In genomic region chr14:34982421-34983147, GRCh38 we compare ENCODE assay signal across 8 cellular contexts. TPM values are rescaled to one million over a fixed set of nuclear protein-coding genes. Genes with fewer than 3 reads are reported as not detected.
DNase-seq lines count a peak whose midpoint lies in the region; ATAC-seq and TF ChIP-seq lines count a peak whose summit lies in the region.

Gene SRP54 (plus strand): TSS chr14:34982992. CDS start chr14:34996710, 13,718 bp downstream.

- TF ChIP-seq CTCF in LNCaP clone FGC (IDR thresholded peaks at IDR 0.05; ENCODE audit: control insufficient read depth, extremely low read depth, insufficient read depth) (peak; percentile 23; the same call in 1 of the 2 replicates), fibroblast of mammary gland (conservative IDR thresholded peaks at IDR 0.05; ENCODE audit: control insufficient read depth, insufficient read depth, low read depth, low read length) (peak; percentile 11)

- H3K4me3 Mint-ChIP-seq in naive thymus-derived CD4-positive, alpha-beta T cell, result no peak within 1 kb of the TSS
- no peak within 1 kb of the TSS for H3K4me3 Mint-ChIP-seq in stimulated activated naive B cell treated with anti-CD40 and anti-IgM and Interleukin-4, amounts not matched to agents 10 μg/mL and 1 μg/mL and 100 μg/mL, for 72 hours

- peak within 1 kb of the TSS; percentile 98 for H3K27ac ChIP-seq in naive thymus-derived CD4-positive, alpha-beta T cell (ENCODE audit: low read depth, low read length)

- intact Hi-C loops in naive thymus-derived CD4-positive, alpha-beta T cell (cut with micrococcal nuclease), result loop anchor here (1.0 to 5.0 kb wide), 20 partner anchors 16 to 1338 kb away; partner anchors contain the start of genes BRMS1L (in 2 of the 2), CFL2 (in 2 of the 2), EAPP (in 2 of the 2) and FAM177A1 (in 2 of the 2)

- H3K27me3 Mint-ChIP-seq in naive thymus-derived CD4-positive, alpha-beta T cell, result no peaks in the 10 kb centered on the region
- H3K27me3 Mint-ChIP-seq in stimulated activated naive B cell treated with anti-CD40 and anti-IgM and Interleukin-4, amounts not matched to agents 10 μg/mL and 1 μg/mL and 100 μg/mL, for 72 hours, result no peaks in the 10 kb centered on the region

- H3K9me3 Mint-ChIP-seq in naive thymus-derived CD4-positive, alpha-beta T cell, result peaks cover 0 to 4% (median 0%) of the 10 kb centered on the region in 11 donors
- no peaks in the 10 kb centered on the region for H3K9me3 Mint-ChIP-seq in stimulated activated naive B cell treated with anti-CD40 and anti-IgM and Interleukin-4, amounts not matched to agents 10 μg/mL and 1 μg/mL and 100 μg/mL, for 72 hours

- peaks cover 0 to 30% (median 9%) of the 10 kb centered on the region in 7 donors for H3K4me1 Mint-ChIP-seq in naive thymus-derived CD4-positive, alpha-beta T cell
- peaks cover 7 to 9% of the 10 kb centered on the region in 2 donors for H3K4me1 Mint-ChIP-seq in stimulated activated naive B cell treated with anti-CD40 and anti-IgM and Interleukin-4, amounts not matched to agents 10 μg/mL and 1 μg/mL and 100 μg/mL, for 72 hours

- ATAC-seq in naive thymus-derived CD4-positive, alpha-beta T cell, result peak; percentile 96
- peak; percentile 87 to 90 for ATAC-seq in stimulated activated naive B cell treated with anti-CD40 and anti-IgM and Interleukin-4, amounts not matched to agents 10 μg/mL and 1 μg/mL and 100 μg/mL, for 72 hours (replicated peaks)

- H3K27me3 ChIP-seq in naive thymus-derived CD4-positive, alpha-beta T cell (ENCODE audit: control insufficient read depth in 2 of 2, insufficient read depth in 2 of 2, low read length in 2 of 2), result no peaks in the 10 kb centered on the region

- CTCF ChIA-PET in naive thymus-derived CD4-positive, alpha-beta T cell (lab: Charles Lee), result interaction anchor here (0.8 to 1.0 kb wide), 2 partner anchors 107 to 127 kb away, joined by 3 to 4 read pairs; partner anchors contain the start of gene BAZ1A

- peaks cover 0 to 16% (median 0%) of the 10 kb centered on the region in 5 donors for H3K36me3 Mint-ChIP-seq in naive thymus-derived CD4-positive, alpha-beta T cell
- H3K36me3 Mint-ChIP-seq in stimulated activated naive B cell treated with anti-CD40 and anti-IgM and Interleukin-4, amounts not matched to agents 10 μg/mL and 1 μg/mL and 100 μg/mL, for 72 hours, result peaks cover 7 to 29% of the 10 kb centered on the region in 2 donors

- H3K27ac Mint-ChIP-seq in naive thymus-derived CD4-positive, alpha-beta T cell, result no peak within 1 kb of the TSS
- H3K27ac Mint-ChIP-seq in stimulated activated naive B cell treated with anti-CD40 and anti-IgM and Interleukin-4, amounts not matched to agents 10 μg/mL and 1 μg/mL and 100 μg/mL, for 72 hours, result no peak within 1 kb of the TSS

- H3K4me3 ChIP-seq in LNCaP clone FGC (ENCODE audit: low read depth, low read length) (peak within 1 kb of the TSS; percentile 87), fibroblast of mammary gland (ENCODE audit: control insufficient read depth, low read depth, low read length) (peak within 1 kb of the TSS; percentile 79)
- H3K4me3 ChIP-seq in naive thymus-derived CD4-positive, alpha-beta T cell (ENCODE audit: low read length), result peak within 1 kb of the TSS; percentile 82

- peaks cover 22% of the 10 kb centered on the region in 2 donors for H3K4me1 ChIP-seq in naive thymus-derived CD4-positive, alpha-beta T cell (ENCODE audit: control insufficient read depth in 2 of 2, insufficient read depth in 2 of 2, low read length in 2 of 2)

- DNase-seq in ELR (ENCODE audit: low read depth), result peak; percentile 99
- DNase-seq in H4 (ENCODE audit: low spot score), result peak; percentile 97
- DNase-seq in LNCaP clone FGC (ENCODE audit: low read depth), result peak; percentile 96
- DNase-seq in RPMI8226, result peak; percentile 97
- DNase-seq in activated T-helper 1 cell treated with anti-CD3 and anti-CD28 coated beads, Interleukin-2, amount 50 U/mL, for 16 hours (ENCODE audit: low read depth in 1 of 2, low spot score in 1 of 2), result peak; percentile 99
- DNase-seq in fibroblast of mammary gland (ENCODE audit: low read depth), result peak; percentile 97
- DNase-seq in naive thymus-derived CD4-positive, alpha-beta T cell, result peak; percentile 97 to 100 (median 100)
- DNase-seq in stimulated activated naive B cell treated with anti-CD40 and anti-IgM and Interleukin-4, amounts not matched to agents 10 μg/mL and 1 μg/mL and 100 μg/mL, for 72 hours, result peak; percentile 99

- H3K36me3 ChIP-seq in naive thymus-derived CD4-positive, alpha-beta T cell (ENCODE audit: control insufficient read depth in 2 of 3, insufficient read depth in 3 of 3, low read length in 3 of 3), result peaks cover 0 to 8% (median 0%) of the 10 kb centered on the region in 3 experiments

- POLR2A ChIA-PET in naive thymus-derived CD4-positive, alpha-beta T cell (lab: Charles Lee), result interaction anchor here (0.6 to 4.7 kb wide), 30 partner anchors 9 to 674 kb away, joined by 3 to 68 read pairs (median 4); partner anchors contain the start of genes BAZ1A, FAM177A1, NFKBIA and PPP2R3C

- H3K9me3 ChIP-seq in naive thymus-derived CD4-positive, alpha-beta T cell (ENCODE audit: control insufficient read depth in 2 of 3, low read length in 3 of 3), result no peaks in the 10 kb centered on the region

RNA-seq across cellular contexts. Expression of gene SRP54, which starts in this region (rescaled TPM):
- total RNA-seq in H4 (2014; rRNA removed; shearing (Covaris generic)), result 88.7 and 91.8 TPM in 2 replicates
- total RNA-seq in naive thymus-derived CD4-positive, alpha-beta T cell, result 10 to 100 TPM; 35.8 to 61.4 (median 52.0) TPM
- polyA plus RNA-seq in naive thymus-derived CD4-positive, alpha-beta T cell, result 10 to 100 TPM; 34.2 to 37.4 TPM

Comparison
In these comparisons a context has a peak if more than half of its experiments do, and no peak if none do; other contexts are left out.
1. Peak in every context shown above with its lines: DNase-seq, ATAC-seq, H3K4me3 ChIP-seq and H3K27ac ChIP-seq.